15 cellular contexts compared by ENCODE assay signal in genomic region chr6:134146268-134147032, GRCh38.
DNase-seq lines count a peak whose midpoint lies in the region; ATAC-seq and TF ChIP-seq lines count a peak whose summit lies in the region.
"Had no signal": no experiment of that assay in that cellular context is flagged by ENCODE, and none has a peak within 500 bp of the region (broad histone marks: within the 10 kb centered on the region; RNA-seq: fewer than 3 reads in every experiment).

No MANE protein-coding gene starts in this region.

- DNase-seq in HAP-1 (ENCODE audit: low spot score in 2 of 2) (peak; percentile 29 to 51), adipocyte (ENCODE audit: low read depth) (peak; percentile 21), fibroblast of gingiva (ENCODE audit: low read depth) (peak; percentile 51), osteoblast (ENCODE audit: insufficient read length, low spot score, missing footprints) (no peak), nucleus accumbens (lab: John Stamatoyannopoulos, UW) (no peak), gastrocnemius medialis (no peak), KG1 (lab: John Stamatoyannopoulos, UW) (no peak)
- DNase-seq in effector CD8-positive, alpha-beta T cell (lab: John Stamatoyannopoulos, UW), result no peak
- DNase-seq: BE2C; CD4-positive, alpha-beta T cell; NCI-H2029 treated with DMSO at 0.1 percent for 48 hours; NCI-H510A; NCI-H774 had no signal

- H3K9me3 ChIP-seq in HAP-1, result no peaks in the 10 kb centered on the region
- H3K9me3 ChIP-seq in adipocyte (ENCODE audit: control insufficient read depth, low read length), result no peaks in the 10 kb centered on the region
- no peaks in the 10 kb centered on the region for H3K9me3 ChIP-seq in osteoblast (ENCODE audit: low read depth, low read length)
- H3K9me3 ChIP-seq in gastrocnemius medialis, result no peaks in the 10 kb centered on the region
- H3K9me3 ChIP-seq: BE2C had no signal

- no peak for TF ChIP-seq CTCF in osteoblast (IDR thresholded peaks at IDR 0.05; ENCODE audit: extremely low read depth, low read depth, low read length)
- no peak for TF ChIP-seq CTCF in gastrocnemius medialis (IDR thresholded peaks at IDR 0.05 in 4 of 5, conservative IDR thresholded peaks at IDR 0.05 in 1 of 5)

- no peaks in the 10 kb centered on the region for H4K20me1 ChIP-seq in osteoblast (ENCODE audit: insufficient read depth, low read length)

- ATAC-seq in gastrocnemius medialis, result no peak
- ATAC-seq: HCT116 had no signal

- no peaks in the 10 kb centered on the region for H3K27me3 ChIP-seq in HAP-1 (ENCODE audit: low read depth)
- H3K27me3 ChIP-seq in adipocyte (replicated peaks; ENCODE audit: control insufficient read depth, insufficient read depth, low read length), result no peaks in the 10 kb centered on the region
- H3K27me3 ChIP-seq in osteoblast (ENCODE audit: insufficient read depth, low read length), result no peaks in the 10 kb centered on the region
- H3K27me3 ChIP-seq in gastrocnemius medialis, result no peaks in the 10 kb centered on the region
- H3K27me3 ChIP-seq: BE2C had no signal

- peak overlapping the region; percentile 33 for H3K4me2 ChIP-seq in osteoblast (ENCODE audit: insufficient read depth, low read length)

- peak overlapping the region; percentile 78 for H2AFZ ChIP-seq in osteoblast (ENCODE audit: low read length)

- H3K9ac ChIP-seq in adipocyte (ENCODE audit: low read length), result peak overlapping the region; percentile 63

- intact Hi-C loops in gastrocnemius medialis (cut with DNase I; ENCODE audit: low total_unique reads), result no loop called here

- H3K4me1 ChIP-seq in HAP-1, result peaks cover 6% of the 10 kb centered on the region
- peaks cover 21% of the 10 kb centered on the region for H3K4me1 ChIP-seq in adipocyte (ENCODE audit: control insufficient read depth, insufficient read depth, low read length)
- H3K4me1 ChIP-seq in osteoblast (ENCODE audit: insufficient read depth, low read length), result peaks cover 16% of the 10 kb centered on the region
- no peaks in the 10 kb centered on the region for H3K4me1 ChIP-seq in gastrocnemius medialis
- H3K4me1 ChIP-seq: BE2C had no signal

- in situ Hi-C loops in HAP-1 (cut with MboI; ENCODE audit: low sequenced_read_pairs) (no loop called here), gastrocnemius medialis (cut with MboI; ENCODE audit: low sequenced_read_pairs in 4 of 4) (no loop called here)

- peak overlapping the region; percentile 77 for H3K27ac ChIP-seq in osteoblast (ENCODE audit: low read depth, low read length)
- no peak overlapping the region for H3K27ac ChIP-seq in gastrocnemius medialis
- H3K27ac ChIP-seq: RWPE1 had no signal

- H3K79me2 ChIP-seq in osteoblast (ENCODE audit: insufficient read depth, low read length), result no peaks in the 10 kb centered on the region

- no peak overlapping the region for H3K4me3 ChIP-seq in HAP-1
- H3K4me3 ChIP-seq in adipocyte (ENCODE audit: low read length), result no peak overlapping the region
- no peak overlapping the region for H3K4me3 ChIP-seq in osteoblast (ENCODE audit: insufficient read depth, low read length)
- no peak overlapping the region for H3K4me3 ChIP-seq in gastrocnemius medialis

- H3K36me3 ChIP-seq in HAP-1 (replicated peaks) (no peaks in the 10 kb centered on the region), adipocyte (ENCODE audit: control insufficient read depth, insufficient read depth, low read length, severe bottlenecking) (no peaks in the 10 kb centered on the region), osteoblast (ENCODE audit: insufficient read depth, low read length) (no peaks in the 10 kb centered on the region), gastrocnemius medialis (no peaks in the 10 kb centered on the region)
- H3K36me3 ChIP-seq: BE2C had no signal

- TF ChIP-seq POLR2A in gastrocnemius medialis (IDR thresholded peaks at IDR 0.05), result no peak

Comparison
In these comparisons a context has a peak if more than half of its experiments do, and no peak if none do; other contexts are left out.
1. DNase-seq: peak in HAP-1 (2 of 2), adipocyte (single experiment) and fibroblast of gingiva (single experiment); none in osteoblast (single experiment), effector CD8-positive, alpha-beta T cell (single experiment), nucleus accumbens (0 of 56), gastrocnemius medialis (0 of 2) and KG1 (single experiment).